ENCODE assay signal across 20 cellular contexts in the genomic region with DNA sequence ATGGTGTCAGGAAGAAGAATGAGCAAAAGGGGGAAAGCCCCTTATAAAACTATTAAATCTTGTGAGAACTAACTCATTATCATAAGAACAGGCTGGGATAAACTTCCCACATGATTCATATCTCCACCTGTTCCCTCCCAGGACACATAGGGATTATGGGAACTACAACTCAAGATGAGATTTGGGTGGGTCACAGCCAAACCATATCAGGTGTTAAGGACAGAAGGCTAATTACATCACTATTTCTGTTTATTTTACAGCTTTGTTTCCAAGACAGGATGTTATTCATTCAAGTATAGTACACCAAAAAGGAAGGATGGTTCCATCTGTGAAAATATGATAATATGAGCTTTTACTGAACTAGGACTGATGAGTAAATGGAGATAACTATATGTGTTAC.
"Had no signal": no experiment of that assay in that cellular context is flagged by ENCODE, and none has a peak within 500 bp of the region (broad histone marks: within the 10 kb centered on the region; RNA-seq: fewer than 3 reads in every experiment).

No MANE protein-coding gene starts in this region.

- H3K9me3 ChIP-seq: esophagus muscularis mucosa, heart left ventricle, left lung, psoas muscle, sigmoid colon had no signal

- H3K36me3 ChIP-seq: esophagus muscularis mucosa, heart left ventricle, left lung, sigmoid colon had no signal

- DNase-seq: activated CD4-positive, alpha-beta memory T cell treated with anti-CD3 and anti-CD28 coated beads for 36 hours; activated naive CD4-positive, alpha-beta T cell; activated naive CD8-positive, alpha-beta T cell treated with anti-CD3 and anti-CD28 coated beads, Interleukin-2, amount 50 U/mL, for 24 hours; activated T-cell treated with anti-CD3 and anti-CD28 coated beads, Interleukin-2, amount 50 U/mL, for 72 hours; caudate nucleus; foreskin melanocyte; heart left ventricle; left lung; mesenchymal stem cell; nephron progenitor cell; psoas muscle; sigmoid colon; stimulated activated CD4-positive, alpha-beta T cell treated with anti-CD3 and anti-CD28 coated beads, Interleukin-12 subunit alpha, Interleukin-12 subunit beta, amount 100 ng/mL, for 4 hours; stimulated activated naive CD4-positive, alpha-beta T cell; substantia nigra; T-helper 1 cell; trophoblast cell had no signal

- H3K27ac ChIP-seq: coronary artery, esophagus muscularis mucosa, heart left ventricle, left lung, psoas muscle, sigmoid colon, VCaP had no signal

- H3K4me3 ChIP-seq: coronary artery, esophagus muscularis mucosa, heart left ventricle, left lung, psoas muscle, sigmoid colon had no signal

- H3K27me3 ChIP-seq: esophagus muscularis mucosa, heart left ventricle, left lung, sigmoid colon had no signal

- H3K4me1 ChIP-seq: esophagus muscularis mucosa, heart left ventricle, left lung, psoas muscle, sigmoid colon had no signal

- ATAC-seq: activated naive CD8-positive, alpha-beta T cell treated with anti-CD3 and anti-CD28 coated beads, Interleukin-2, amount 50 U/mL, for 24 hours; activated T-cell treated with anti-CD3 and anti-CD28 coated beads, Interleukin-2, amount 50 U/mL, for 72 hours; heart left ventricle; left lung; psoas muscle had no signal
